In genomic region chr11:65500262-65501004, GRCh38 we compare ENCODE assay signal across 1 cellular context.
TF ChIP-seq lines count a peak whose summit lies in the region.

No MANE protein-coding gene starts in this region.

TF ChIP-seq in K562, 482 proteins besides CTCF, POLR2A, EP300 and RAD21 (continued from another document and continues in another):
- TF ChIP-seq CHD7 (IDR thresholded peaks at IDR 0.05; ENCODE audit: low read depth, low read length): no peak
- TF ChIP-seq E2F5 (CRISPR knock-in tag; IDR thresholded peaks at IDR 0.05): no peak
- TF ChIP-seq MTA3 (IDR thresholded peaks at IDR 0.05; ENCODE audit: borderline replicate concordance): peak; percentile 56; the same call in 1 of the 2 replicates
- no peak for TF ChIP-seq ZNF408 (CRISPR knock-in tag; IDR thresholded peaks at IDR 0.05; ENCODE audit: low read depth)
- TF ChIP-seq KLF10 (CRISPR knock-in tag; IDR thresholded peaks at IDR 0.05): no peak
- no peak for TF ChIP-seq ZFP91 (CRISPR knock-in tag; IDR thresholded peaks at IDR 0.05)
- TF ChIP-seq ZNF707 (CRISPR knock-in tag; conservative IDR thresholded peaks at IDR 0.05): no peak
- peak; percentile 29 for TF ChIP-seq HNRNPLL (IDR thresholded peaks at IDR 0.05; ENCODE audit: low read depth, low read length, poor library complexity, severe bottlenecking)
- TF ChIP-seq POLR2AphosphoS2 (IDR thresholded peaks at IDR 0.05; ENCODE audit: low read length): peak; percentile 97
- peak in 1 of 2 experiments; percentile 23; a peak in 2 of 4 replicates for TF ChIP-seq FOXA3 (CRISPR knock-in tag; conservative IDR thresholded peaks at IDR 0.05 in 1 of 2, IDR thresholded peaks at IDR 0.05 in 1 of 2)
- TF ChIP-seq, protein P1, sequence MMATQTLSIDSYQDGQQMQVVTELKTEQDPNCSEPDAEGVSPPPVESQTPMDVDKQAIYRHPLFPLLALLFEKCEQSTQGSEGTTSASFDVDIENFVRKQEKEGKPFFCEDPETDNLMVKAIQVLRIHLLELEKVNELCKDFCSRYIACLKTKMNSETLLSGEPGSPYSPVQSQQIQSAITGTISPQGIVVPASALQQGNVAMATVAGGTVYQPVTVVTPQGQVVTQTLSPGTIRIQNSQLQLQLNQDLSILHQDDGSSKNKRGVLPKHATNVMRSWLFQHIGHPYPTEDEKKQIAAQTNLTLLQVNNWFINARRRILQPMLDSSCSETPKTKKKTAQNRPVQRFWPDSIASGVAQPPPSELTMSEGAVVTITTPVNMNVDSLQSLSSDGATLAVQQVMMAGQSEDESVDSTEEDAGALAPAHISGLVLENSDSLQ (IDR thresholded peaks at IDR 0.05): no peak
- TF ChIP-seq ZNF277 (CRISPR knock-in tag; IDR thresholded peaks at IDR 0.05; ENCODE audit: borderline replicate concordance): no peak
- TF ChIP-seq, protein P2, sequence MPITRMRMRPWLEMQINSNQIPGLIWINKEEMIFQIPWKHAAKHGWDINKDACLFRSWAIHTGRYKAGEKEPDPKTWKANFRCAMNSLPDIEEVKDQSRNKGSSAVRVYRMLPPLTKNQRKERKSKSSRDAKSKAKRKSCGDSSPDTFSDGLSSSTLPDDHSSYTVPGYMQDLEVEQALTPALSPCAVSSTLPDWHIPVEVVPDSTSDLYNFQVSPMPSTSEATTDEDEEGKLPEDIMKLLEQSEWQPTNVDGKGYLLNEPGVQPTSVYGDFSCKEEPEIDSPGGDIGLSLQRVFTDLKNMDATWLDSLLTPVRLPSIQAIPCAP (CRISPR knock-in tag; IDR thresholded peaks at IDR 0.05; ENCODE audit: borderline replicate concordance): no peak
- no peak for TF ChIP-seq E2F6 (IDR thresholded peaks at IDR 0.05; ENCODE audit: borderline replicate concordance in 1 of 2, extremely low read depth in 1 of 2, insufficient read depth in 1 of 2, insufficient read length in 1 of 2, low read depth in 1 of 2, low read length in 1 of 2, poor library complexity in 1 of 2, severe bottlenecking in 1 of 2)
- TF ChIP-seq ZNF239 (CRISPR knock-in tag; IDR thresholded peaks at IDR 0.05): 0 out of 2 replicates have a peak, but pooled peaks have one; percentile 7
- 0 out of 2 replicates have a peak, but pooled peaks have one; percentile 4 for TF ChIP-seq ZNF316 (IDR thresholded peaks at IDR 0.05)
- no peak for TF ChIP-seq NR0B1 (IDR thresholded peaks at IDR 0.05; ENCODE audit: partially characterized antibody)
- no peak for TF ChIP-seq FOXP1 (CRISPR knock-in tag; IDR thresholded peaks at IDR 0.05)
- TF ChIP-seq RBM15 (IDR thresholded peaks at IDR 0.05; ENCODE audit: insufficient read depth, low read length): no peak
- TF ChIP-seq DDX20 (tag; IDR thresholded peaks at IDR 0.05; ENCODE audit: low read depth): no peak
- no peak for TF ChIP-seq ZNF589 (CRISPR knock-in tag; IDR thresholded peaks at IDR 0.05; ENCODE audit: low read depth)
- no peak for TF ChIP-seq L3MBTL2 (IDR thresholded peaks at IDR 0.05)
- TF ChIP-seq ATF2 (CRISPR knock-in tag; IDR thresholded peaks at IDR 0.05): no peak
- no peak for TF ChIP-seq ZBTB12 (CRISPR knock-in tag; IDR thresholded peaks at IDR 0.05)
- 0 out of 4 replicates have a peak, but pooled peaks of 1 of the 2 experiments have one; percentile 13 for TF ChIP-seq NONO (IDR thresholded peaks at IDR 0.05; ENCODE audit: low read depth in 2 of 2, low read length in 1 of 2)
- no peak; the same call in 1 of the 2 replicates for TF ChIP-seq RFX7 (CRISPR knock-in tag; IDR thresholded peaks at IDR 0.05)
- TF ChIP-seq RUNX1 (IDR thresholded peaks at IDR 0.05; ENCODE audit: low read depth): no peak
- TF ChIP-seq SNAPC5 (CRISPR knock-in tag; IDR thresholded peaks at IDR 0.05): no peak
- TF ChIP-seq MTA2 (IDR thresholded peaks at IDR 0.05; ENCODE audit: low read depth): no peak
- no peak; the same call in 1 of the 2 replicates for TF ChIP-seq EP400 (IDR thresholded peaks at IDR 0.05)
- TF ChIP-seq KAT2B (IDR thresholded peaks at IDR 0.05; ENCODE audit: low read depth, low read length): no peak
- no peak for TF ChIP-seq ID3 (CRISPR knock-in tag; IDR thresholded peaks at IDR 0.05)
- TF ChIP-seq ID3 (tag; IDR thresholded peaks at IDR 0.05): peak; percentile 86; the same call in 1 of the 2 replicates
- no peak for TF ChIP-seq ZNF311 (CRISPR knock-in tag; IDR thresholded peaks at IDR 0.05)
- TF ChIP-seq HDAC3 (IDR thresholded peaks at IDR 0.05; ENCODE audit: borderline replicate concordance, partially characterized antibody): no peak
